In the genomic region with DNA sequence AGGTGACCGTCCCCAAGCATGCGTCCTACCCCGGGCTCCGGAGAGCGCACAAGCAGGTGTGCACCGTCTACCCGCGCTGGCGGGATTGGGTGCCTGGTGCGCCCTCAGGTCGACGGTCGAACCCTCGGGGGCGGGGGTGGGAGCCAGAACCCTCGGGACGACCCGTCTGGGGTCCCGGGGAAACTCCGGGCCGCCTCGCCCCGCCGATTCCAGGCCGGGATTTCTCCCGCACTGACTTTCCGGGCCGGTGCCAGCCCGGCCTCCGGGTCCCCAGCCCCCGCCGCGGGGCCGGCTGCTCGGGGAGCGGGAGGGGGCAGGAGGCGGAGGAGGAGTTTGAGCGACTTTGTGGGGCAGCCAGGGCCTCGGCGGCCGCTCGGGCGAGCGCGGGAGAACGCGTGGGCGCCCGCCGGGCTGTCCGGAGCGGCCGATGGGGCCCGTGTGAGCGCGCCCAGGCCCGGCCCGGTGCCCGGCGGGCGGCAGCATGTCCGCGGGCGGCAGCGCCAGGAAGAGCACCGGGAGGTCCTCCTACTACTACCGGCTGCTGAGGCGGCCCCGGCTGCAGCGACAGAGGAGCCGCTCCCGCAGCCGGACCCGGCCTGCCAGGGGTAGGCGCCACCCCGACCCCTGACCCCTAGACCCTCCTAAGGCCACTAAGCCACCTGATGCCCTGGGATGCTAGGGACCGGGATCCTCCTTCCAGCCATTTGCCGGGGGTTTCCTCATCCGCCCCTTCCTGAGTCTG, we compare ENCODE assay signal across 8 cellular contexts. TPM values are rescaled to one million over a fixed set of nuclear protein-coding genes. Genes with fewer than 3 reads are reported as not detected.
DNase-seq lines count a peak whose midpoint lies in the region; ATAC-seq and TF ChIP-seq lines count a peak whose summit lies in the region.

A gene (plus strand): TSS at position 340 of the 742 bp plus-strand sequence. CDS start 142 bp downstream, at position 482.

- no peaks in the 10 kb centered on the region for H3K36me3 Mint-ChIP-seq in activated T-cell treated with anti-CD3 and anti-CD28 coated beads, Interleukin-2, amount 50 U/mL, for 72 hours (ENCODE audit: insufficient read depth in 2 of 2)

- in situ Hi-C loops in SK-MEL-5 (cut with HindIII; ENCODE audit: low pct_unique_long_range_greater_than_20kb, low sequenced_read_pairs) (no loop called here), transverse colon (cut with MboI; ENCODE audit: low pct_ligation_motif_present in 1 of 4, low pct_unique_long_range_greater_than_20kb in 1 of 4, low sequenced_read_pairs in 3 of 4) (no loop called here)

- H3K9me3 Mint-ChIP-seq in activated T-cell treated with anti-CD3 and anti-CD28 coated beads, Interleukin-2, amount 50 U/mL, for 72 hours: no peaks in the 10 kb centered on the region

- no peak within 1 kb of the TSS for H3K27ac Mint-ChIP-seq in activated T-cell treated with anti-CD3 and anti-CD28 coated beads, Interleukin-2, amount 50 U/mL, for 72 hours

- peak within 1 kb of the TSS; percentile 75 for H3K4me3 ChIP-seq in epithelial cell of proximal tubule (ENCODE audit: low read depth, low read length)
- H3K4me3 ChIP-seq in transverse colon: peak within 1 kb of the TSS; percentile 42 to 88 (median 68)

- H3K4me3 Mint-ChIP-seq in activated T-cell treated with anti-CD3 and anti-CD28 coated beads, Interleukin-2, amount 50 U/mL, for 72 hours: peak within 1 kb of the TSS; percentile 69 to 73

- peak; percentile 50 to 55 for ATAC-seq in activated T-cell treated with anti-CD3 and anti-CD28 coated beads, Interleukin-2, amount 50 U/mL, for 72 hours (replicated peaks in 1 of 2)
- ATAC-seq in GM18907 (IDR thresholded peaks at IDR 0.05; ENCODE audit: unreplicated experiment): no peak
- no peak for ATAC-seq in GM21737 (IDR thresholded peaks at IDR 0.05; ENCODE audit: unreplicated experiment)

- intact Hi-C loops in transverse colon (cut with DNase I; ENCODE audit: low total_unique reads): no loop called here

- peaks cover 15 to 53% (median 40%) of the 10 kb centered on the region in 4 donors for H3K4me1 ChIP-seq in transverse colon

- no peaks in the 10 kb centered on the region for H3K36me3 ChIP-seq in transverse colon

- peak within 1 kb of the TSS; percentile 84 to 94 (median 90) for H3K27ac ChIP-seq in transverse colon

- 2% methylated on average over 47 of the region's 79 CpGs; no CpG with 5 or more reads in 1 of the 2 donors for WGBS in transverse colon (ENCODE audit: low coverage in 1 of 2), 2 donors

- no peak for TF ChIP-seq EP300 in transverse colon (IDR thresholded peaks at IDR 0.05; ENCODE audit: low read depth)

- H3K27me3 Mint-ChIP-seq in activated T-cell treated with anti-CD3 and anti-CD28 coated beads, Interleukin-2, amount 50 U/mL, for 72 hours (ENCODE audit: low read depth): peaks cover 57% of the 10 kb centered on the region

- no peak for TF ChIP-seq POLR2A in transverse colon (IDR thresholded peaks at IDR 0.05)

- peaks cover 6% of the 10 kb centered on the region for H3K27me3 ChIP-seq in transverse colon

- TF ChIP-seq CTCF in epithelial cell of proximal tubule (conservative IDR thresholded peaks at IDR 0.05; ENCODE audit: low read depth, low read length) (no peak), transverse colon (IDR thresholded peaks at IDR 0.05) (no peak)

- peaks cover 9% of the 10 kb centered on the region for H3K4me1 Mint-ChIP-seq in activated T-cell treated with anti-CD3 and anti-CD28 coated beads, Interleukin-2, amount 50 U/mL, for 72 hours (ENCODE audit: low read depth)

- peak; percentile 11 to 18 for DNase-seq in activated T-cell treated with anti-CD3 and anti-CD28 coated beads, Interleukin-2, amount 50 U/mL, for 72 hours
- no peak for DNase-seq in activated T-cell treated with anti-CD3 and anti-CD28 coated beads, Interleukin-2, amount 50 U/mL, for 48 hours
- DNase-seq in SK-MEL-5 (ENCODE audit: low read depth, low spot score) (no peak), epithelial cell of proximal tubule (ENCODE audit: low read depth) (no peak), mucosa of gallbladder (ENCODE audit: low spot score) (peak; percentile 45), transverse colon (peak; percentile 65)

- no peaks in the 10 kb centered on the region for H3K9me3 ChIP-seq in transverse colon

RNA-seq across cellular contexts. Expression of the gene that starts here (rescaled TPM):
- total RNA-seq in activated T-cell treated with anti-CD3 and anti-CD28 coated beads, Interleukin-2, amount 50 U/mL, for 72 hours: under 1 TPM; 0.35 to 0.74 TPM
- total RNA-seq in SK-MEL-5 (2014; rRNA removed; shearing (Covaris generic)): 13.4 and 14.1 TPM in 2 replicates
- polyA plus RNA-seq in SK-MEL-5 (2015; cell fraction: cytosol; rRNA removed): 32.2 and 44.8 TPM in 2 replicates
- 18.9 and 21.4 TPM in 2 replicates for polyA plus RNA-seq in SK-MEL-5 (2015; cell fraction: nucleus; rRNA removed)
- 11.6 and 23.8 TPM in 2 replicates for total RNA-seq in epithelial cell of proximal tubule
- 114 TPM for total RNA-seq in mucosa of gallbladder
- total RNA-seq in transverse colon: 100 to 1,000 TPM in 1 of 4 donors, 10 to 100 TPM in 3; 84.2 to 159 (median 90.7) TPM

Comparison
In these comparisons a context has a peak if more than half of its experiments do, and no peak if none do; other contexts are left out.
1. Peak in DNase-seq and ATAC-seq in activated T-cell treated with anti-CD3 and anti-CD28 coated beads, Interleukin-2, amount 50 U/mL, for 72 hours; RNA of the gene not detected or under 1 TPM.
2. DNase-seq: peak in mucosa of gallbladder (single experiment) and transverse colon (single experiment); none in activated T-cell treated with anti-CD3 and anti-CD28 coated beads, Interleukin-2, amount 50 U/mL, for 48 hours (0 of 2), SK-MEL-5 (single experiment) and epithelial cell of proximal tubule (single experiment).